In the genomic region with DNA sequence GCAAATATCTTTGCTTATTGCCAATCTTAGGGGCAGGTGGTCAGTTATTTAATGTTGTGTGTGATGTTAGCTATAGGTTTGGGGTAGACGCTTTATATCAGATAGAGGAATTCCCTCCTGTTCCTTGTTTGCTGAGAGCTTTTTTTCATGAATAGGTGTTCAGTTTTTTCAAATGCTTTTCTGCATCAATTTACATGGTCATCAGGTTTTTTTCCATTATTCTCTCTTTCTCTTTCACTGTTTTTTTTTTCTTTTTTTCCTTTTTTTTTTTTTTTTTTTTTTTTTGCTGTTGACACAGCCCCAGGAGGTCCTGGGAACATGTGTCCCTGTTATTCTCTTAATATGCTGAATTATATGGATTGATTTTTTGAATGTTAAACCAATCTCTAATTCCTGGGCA, we compare ENCODE assay signal across 28 cellular contexts.
"Had no signal": no experiment of that assay in that cellular context is flagged by ENCODE, and none has a peak within 500 bp of the region (broad histone marks: within the 10 kb centered on the region; RNA-seq: fewer than 3 reads in every experiment).

No MANE protein-coding gene starts in this region.

- H3K27ac ChIP-seq: coronary artery, dorsolateral prefrontal cortex, epithelial cell of prostate, esophagus squamous epithelium, gastrocnemius medialis, heart right ventricle, left lung, lower lobe of right lung had no signal

- ATAC-seq: effector memory CD8-positive, alpha-beta T cell; esophagus mucosa; gastrocnemius medialis; heart right ventricle; left cardiac atrium; left lung; left ventricle myocardium superior; lower lobe of right lung; mucosa of descending colon had no signal

- FAIRE-seq: colon, endometrium, islet of Langerhans, keratinocyte had no signal

- H3K4me3 ChIP-seq: coronary artery, dorsolateral prefrontal cortex, esophagus squamous epithelium, gastrocnemius medialis, heart right ventricle, left lung, lower lobe of right lung, mucosa of descending colon had no signal

- DNase-seq: dermis blood vessel endothelial cell; dorsolateral prefrontal cortex; effector CD8-positive, alpha-beta T cell; effector memory CD8-positive, alpha-beta T cell; endodermal cell; erythroblast; esophagus squamous epithelium; foreskin fibroblast; foreskin melanocyte; gastrocnemius medialis; glutamatergic neuron; head of caudate nucleus; heart right ventricle; hippocampal formation; left cardiac atrium; left lung; left ventricle myocardium superior; lower lobe of right lung; mesenchymal stem cell; mucosa of descending colon; naive B cell had no signal

- H3K27me3 ChIP-seq: dorsolateral prefrontal cortex, esophagus squamous epithelium, gastrocnemius medialis, heart right ventricle, left lung had no signal

- H3K36me3 ChIP-seq: esophagus squamous epithelium, gastrocnemius medialis, heart right ventricle, left lung, lower lobe of right lung had no signal

- H3K9me3 ChIP-seq: esophagus squamous epithelium, gastrocnemius medialis, heart right ventricle, left lung, lower lobe of right lung, mucosa of descending colon had no signal
